In genomic region chr19:46330319-46330918, GRCh38 we compare ENCODE assay signal across 21 cellular contexts. TPM values are rescaled to one million over a fixed set of nuclear protein-coding genes. Genes with fewer than 3 reads are reported as not detected.
A peak's percentile ranks its signal among the peaks of the same experiment; 100 is the strongest.
DNase-seq lines count a peak whose midpoint lies in the region; FAIRE-seq and TF ChIP-seq lines count a peak whose summit lies in the region.
"Had no signal": no experiment of that assay in that cellular context is flagged by ENCODE, and none has a peak within 500 bp of the region (broad histone marks: within the 10 kb centered on the region; RNA-seq: fewer than 3 reads in every experiment).

No MANE protein-coding gene starts in this region.

- H3K9me3 Mint-ChIP-seq in chondrocyte (ENCODE audit: low read depth), result peaks cover 27% of the 10 kb centered on the region

- H2AFZ ChIP-seq in H1 (ENCODE audit: low read length), result no peak overlapping the region

- no peak overlapping the region for H3K4me3 Mint-ChIP-seq in chondrocyte (ENCODE audit: unreplicated experiment)
- H3K4me3 Mint-ChIP-seq: CD4-positive, alpha-beta T cell had no signal

- H3K14ac ChIP-seq in H1 (ENCODE audit: insufficient read length), result no peak overlapping the region

- TF ChIP-seq CTCF in H1 (IDR thresholded peaks at IDR 0.05; ENCODE audit: control extremely low read depth in 1 of 3, insufficient read depth in 1 of 3, low read depth in 1 of 3, low read length in 3 of 3) (no peak), chondrocyte (IDR thresholded peaks at IDR 0.05) (no peak)

- H4K5ac ChIP-seq in H1 (ENCODE audit: insufficient read length, low read depth, low read length), result no peak overlapping the region

- H3K23ac ChIP-seq in H1 (ENCODE audit: insufficient read length), result no peak overlapping the region

- peaks cover 20 to 22% of the 10 kb centered on the region in 2 experiments for H3K9me3 ChIP-seq in H1 (ENCODE audit: insufficient read depth in 2 of 2, low read depth in 1 of 2, low read length in 1 of 2)
- H3K9me3 ChIP-seq: HAP-1 had no signal

- no peak for TF ChIP-seq POLR2A in H1 (IDR thresholded peaks at IDR 0.05; ENCODE audit: control extremely low read depth in 1 of 2, low read depth in 2 of 2, low read length in 2 of 2)

- no peak overlapping the region for H2BK120ac ChIP-seq in H1 (replicated peaks; ENCODE audit: low read depth, low read length)

- no peaks in the 10 kb centered on the region for H3K79me1 ChIP-seq in H1 (ENCODE audit: low read depth, low read length)

- H3K23me2 ChIP-seq in H1 (ENCODE audit: low read depth, low read length), result peaks cover 9% of the 10 kb centered on the region; the same call in 1 of the 2 replicates

- TF ChIP-seq RAD21 in H1 (IDR thresholded peaks at IDR 0.05 in 1 of 2, conservative IDR thresholded peaks at IDR 0.05 in 1 of 2; ENCODE audit: low read depth in 2 of 2, low read length in 2 of 2), result no peak

- no peak overlapping the region for H3K4ac ChIP-seq in H1 (replicated peaks; ENCODE audit: insufficient read length, low read depth, low read length)

- POLR2A ChIA-PET in H1 (lab: Charles Lee; ENCODE audit: partially characterized antibody), result interaction anchor here (0.6 kb wide), 1 partner anchor 62 kb away, joined by 3 read pairs; no protein-coding TSS in a partner anchor

- no peak overlapping the region for H3K4me3 ChIP-seq in H1 (ENCODE audit: extremely low read depth in 1 of 4, insufficient read depth in 2 of 4, low read depth in 3 of 4, low read length in 4 of 4)
- H3K4me3 ChIP-seq: A549, GM12878, HAP-1 had no signal

- H3K36me3 Mint-ChIP-seq in chondrocyte (ENCODE audit: low read depth), result peaks cover 47% of the 10 kb centered on the region

- no peak overlapping the region for H4K91ac ChIP-seq in H1 (replicated peaks; ENCODE audit: insufficient read length, low read length)

- 0 out of 2 replicates have a peak overlapping the region, but pooled peaks have one; percentile 66 for H2BK20ac ChIP-seq in H1 (ENCODE audit: low read length)

- H3K27ac ChIP-seq in H1 (ENCODE audit: low read depth, low read length), result no peak overlapping the region
- H3K27ac ChIP-seq: 22Rv1, A549, C4-2B had no signal

- H2BK5ac ChIP-seq in H1 (ENCODE audit: low read depth, low read length), result no peak overlapping the region

- no peak overlapping the region for H4K8ac ChIP-seq in H1 (ENCODE audit: extremely low read depth, insufficient read depth, low read length)

- peaks cover 5% of the 10 kb centered on the region for H3K4me1 Mint-ChIP-seq in chondrocyte (ENCODE audit: low read depth)

- peak overlapping the region; percentile 59 for H3K56ac ChIP-seq in H1 (replicated peaks; ENCODE audit: insufficient read length, low read depth, low read length)

- H3K79me2 ChIP-seq in H1 (ENCODE audit: control insufficient read depth in 1 of 2, insufficient read depth in 2 of 2, low read length in 2 of 2), result no peaks in the 10 kb centered on the region

- no peaks in the 10 kb centered on the region for H3K4me1 ChIP-seq in H1 (replicated peaks in 1 of 4; ENCODE audit: control insufficient read depth in 3 of 4, insufficient read depth in 4 of 4, low read length in 3 of 4)
- H3K4me1 ChIP-seq: A549, HAP-1 had no signal

- CTCF ChIA-PET in H1 (lab: Charles Lee; ENCODE audit: partially characterized antibody), result interaction anchor here (2.3 kb wide), 1 partner anchor 16 kb away, joined by 5 read pairs; the partner anchor contains the start of gene PPP5C

- H3K9ac ChIP-seq in H1 (replicated peaks in 1 of 4; ENCODE audit: extremely low read depth in 1 of 4, low read depth in 3 of 4, low read length in 3 of 4), result no peak overlapping the region

- H2AK5ac ChIP-seq in H1 (ENCODE audit: low read depth, low read length), result 0 out of 2 replicates have a peak overlapping the region, but pooled peaks have one; percentile 39

- no peak for TF ChIP-seq EP300 in H1 (IDR thresholded peaks at IDR 0.05; ENCODE audit: borderline replicate concordance in 1 of 2, low read depth in 2 of 2, low read length in 2 of 2)

- no peak overlapping the region for H2BK15ac ChIP-seq in H1 (ENCODE audit: low read length)

- no peak overlapping the region for H2BK12ac ChIP-seq in H1 (ENCODE audit: low read depth, low read length)

- no peak overlapping the region for H3K4me2 ChIP-seq in H1 (ENCODE audit: insufficient read depth in 1 of 2, low read depth in 2 of 2, low read length in 2 of 2)
- H3K4me2 ChIP-seq: A549 had no signal

- peak; percentile 64 for FAIRE-seq in HTR-8/SVneo (lab: Jason Lieb, UNC)
- FAIRE-seq in H1 (lab: Jason Lieb, UNC), result no peak
- peak; percentile 86 for FAIRE-seq in urothelium cell line (lab: Jason Lieb, UNC)
- FAIRE-seq: A549, GM12878 had no signal

- no peak overlapping the region for H3K18ac ChIP-seq in H1 (ENCODE audit: extremely low read depth, low read length)

- no peak overlapping the region for H3K27ac Mint-ChIP-seq in chondrocyte (ENCODE audit: unreplicated experiment)
- H3K27ac Mint-ChIP-seq: CD4-positive, alpha-beta T cell had no signal

- 85 to 100% methylated on average over 2 of the region's 2 CpGs for WGBS in H1 (ENCODE audit: extremely low coverage in 1 of 2, insufficient coverage in 1 of 2, insufficient read length in 1 of 2, insufficient replicate concordance in 2 of 2, low coverage in 1 of 2, low lambda C conversion rate in 2 of 2, missing lambda C conversion rate in 1 of 2), 2 experiments

- H4K20me1 ChIP-seq in H1 (replicated peaks in 1 of 2; ENCODE audit: control insufficient read depth in 1 of 2, insufficient read depth in 2 of 2, low read length in 2 of 2), result peaks cover 0 to 3% of the 10 kb centered on the region in 2 experiments

- no peaks in the 10 kb centered on the region for H3K27me3 Mint-ChIP-seq in chondrocyte (ENCODE audit: low read depth)
- H3K27me3 Mint-ChIP-seq: CD4-positive, alpha-beta T cell had no signal

- DNase-seq in DMS 273 (lab: John Stamatoyannopoulos, UW; ENCODE audit: unreplicated experiment) (peak; percentile 16), DMS 273 treated with DMSO at 0.1 percent for 48 hours (lab: John Stamatoyannopoulos, UW) (no peak), HTR-8/SVneo (ENCODE audit: insufficient read length, low spot score) (no peak), H1 (ENCODE audit: low read depth in 1 of 2, low spot score in 2 of 2) (no peak), urothelium cell line (ENCODE audit: low spot score) (no peak), putamen (ENCODE audit: low spot score) (no peak), chondrocyte (ENCODE audit: low spot score) (no peak)
- DNase-seq: AML-193; CD4-positive, alpha-beta T cell; DMS53; DND-41; EL; GOT3 had no signal

- peaks cover 13 to 54% (median 40%) of the 10 kb centered on the region in 4 experiments for H3K36me3 ChIP-seq in H1 (ENCODE audit: control insufficient read depth in 2 of 4, insufficient read depth in 4 of 4, low read length in 3 of 4)
- H3K36me3 ChIP-seq: HAP-1 had no signal

- H3K27me3 ChIP-seq in H1 (replicated peaks in 1 of 4; ENCODE audit: control insufficient read depth in 3 of 4, extremely low read depth in 1 of 4, insufficient read depth in 3 of 4, low read length in 3 of 4), result no peaks in the 10 kb centered on the region

TF ChIP-seq in H1, 55 proteins besides CTCF, POLR2A, EP300 and RAD21:
- TF ChIP-seq BRCA1 (IDR thresholded peaks at IDR 0.05; ENCODE audit: low read depth, low read length), result no peak
- no peak for TF ChIP-seq GTF2F1 (IDR thresholded peaks at IDR 0.05; ENCODE audit: borderline replicate concordance, low read depth, low read length)
- TF ChIP-seq POLR2AphosphoS5 (IDR thresholded peaks at IDR 0.05; ENCODE audit: low read depth, low read length), result peak; percentile 11; the same call in 1 of the 2 replicates

RNA-seq across cellular contexts. Expression of gene PPP5C, which starts 16.5 kb away (rescaled TPM):
- total RNA-seq in H1 (2021; fragmentation: NEBNext Ultra II Directional; extraction: Animal tissue kit (Norgen Biotek cat#: 25700)), result 105 and 112 TPM in 2 replicates
- 156 and 199 TPM in 2 replicates for polyA plus RNA-seq in H1 (2011; rRNA removed)
- polyA plus RNA-seq in H1 (2011; cell fraction: cytosol; rRNA removed), result 191 TPM
- polyA plus RNA-seq in H1 (2011; cell fraction: nucleus; rRNA removed), result 304 TPM
- 103 to 125 TPM (median 114 TPM) in 4 replicates for polyA plus RNA-seq in H1 (2012, experiment 1 of 2)
- polyA plus RNA-seq in H1 (2012, experiment 2 of 2), result 82.0 TPM
- polyA plus RNA-seq in H1 (2013, experiment 1 of 2), result 75.4 TPM
- 69.8 TPM for polyA plus RNA-seq in H1 (2013, experiment 2 of 2)
- 133 and 161 TPM in 2 replicates for polyA minus RNA-seq in H1 (2011; rRNA and poly(A)+ RNA removed)
- polyA minus RNA-seq in H1 (2011; cell fraction: cytosol; rRNA and poly(A)+ RNA removed), result 78.8 TPM
- 104 TPM for polyA minus RNA-seq in H1 (2011; cell fraction: nucleus; rRNA and poly(A)+ RNA removed)
- total RNA-seq in chondrocyte, result 62.5 to 90.6 TPM (median 62.6 TPM) in 3 replicates

RNA-seq across cellular contexts. Expression of gene HIF3A, which starts 33.6 kb away (rescaled TPM):
- 38.6 and 46.5 TPM in 2 replicates for total RNA-seq in H1 (2021; fragmentation: NEBNext Ultra II Directional; extraction: Animal tissue kit (Norgen Biotek cat#: 25700))
- polyA plus RNA-seq in H1 (2011; rRNA removed), result 38.8 and 65.9 TPM in 2 replicates
- 34.6 TPM for polyA plus RNA-seq in H1 (2011; cell fraction: cytosol; rRNA removed)
- 80.2 TPM for polyA plus RNA-seq in H1 (2011; cell fraction: nucleus; rRNA removed)
- 27.1 to 37.2 TPM (median 36.6 TPM) in 4 replicates for polyA plus RNA-seq in H1 (2012, experiment 1 of 2)
- polyA plus RNA-seq in H1 (2012, experiment 2 of 2), result 20.9 TPM
- 20.5 TPM for polyA plus RNA-seq in H1 (2013, experiment 1 of 2)
- 19.6 TPM for polyA plus RNA-seq in H1 (2013, experiment 2 of 2)
- polyA minus RNA-seq in H1 (2011; rRNA and poly(A)+ RNA removed), result 33.3 and 37.0 TPM in 2 replicates
- polyA minus RNA-seq in H1 (2011; cell fraction: cytosol; rRNA and poly(A)+ RNA removed), result 39.9 TPM
- 68.2 TPM for polyA minus RNA-seq in H1 (2011; cell fraction: nucleus; rRNA and poly(A)+ RNA removed)
- 78.3 to 113 TPM (median 88.1 TPM) in 3 replicates for total RNA-seq in chondrocyte
- total RNA-seq: CD4-positive, alpha-beta T cell; G401; HT-29 had no signal
- polyA plus RNA-seq: A549, BJ had no signal
